In the genomic region with DNA sequence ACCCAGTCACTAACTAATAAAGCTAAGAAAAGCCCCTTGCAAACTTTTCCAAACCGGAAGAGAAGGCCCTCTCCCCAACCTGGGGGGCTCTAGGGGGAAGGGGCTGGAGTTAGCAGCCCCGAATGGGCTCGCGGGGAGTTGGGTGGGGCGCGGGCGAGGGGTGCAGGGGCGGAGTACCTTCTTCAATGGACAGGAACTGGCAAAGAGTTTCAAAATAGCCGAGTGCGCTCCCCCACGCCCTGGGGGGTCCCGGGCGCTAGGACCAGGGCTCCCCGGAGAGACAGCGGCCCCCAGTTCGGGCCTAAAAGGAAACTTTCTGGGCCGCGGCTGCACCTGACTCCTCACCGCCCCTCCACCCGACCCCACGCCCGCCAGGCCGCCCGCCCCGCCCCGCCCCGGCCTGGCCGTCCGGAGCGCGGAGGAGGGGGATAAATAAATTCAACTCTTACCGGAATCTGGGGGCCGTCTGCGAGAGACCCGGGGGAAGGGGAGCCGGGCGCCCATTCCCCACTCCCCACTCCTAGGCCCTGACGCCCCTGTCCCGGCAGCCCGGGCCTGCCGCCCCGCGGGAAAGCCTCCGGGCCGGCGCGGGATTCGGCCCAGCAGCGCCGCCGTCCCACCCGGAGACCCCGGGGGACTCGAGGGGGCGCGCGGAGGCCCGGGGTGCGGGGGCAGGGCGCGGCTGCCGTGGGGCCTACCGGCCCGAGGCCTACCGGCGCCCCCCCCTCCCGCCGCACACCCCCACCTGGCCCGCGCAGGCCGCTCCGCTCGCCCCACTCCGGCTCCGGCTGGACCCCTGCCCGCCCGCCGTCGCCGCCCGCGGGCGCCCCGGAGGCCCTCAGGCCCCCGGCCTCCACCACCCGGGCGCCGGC, we compare ENCODE assay signal across 8 cellular contexts. TPM values are rescaled to one million over a fixed set of nuclear protein-coding genes. Genes with fewer than 3 reads are reported as not detected.
DNase-seq lines count a peak whose midpoint lies in the region; ATAC-seq and TF ChIP-seq lines count a peak whose summit lies in the region.

No MANE protein-coding gene starts in this region.

- no peak for TF ChIP-seq CTCF in BE2C (IDR thresholded peaks at IDR 0.05; ENCODE audit: low read depth, low read length)
- no peak for TF ChIP-seq CTCF in ascending aorta (IDR thresholded peaks at IDR 0.05)

- ATAC-seq in GM19043 (IDR thresholded peaks at IDR 0.05; ENCODE audit: low read depth, unreplicated experiment) (peak; percentile 18), HG03159 (IDR thresholded peaks at IDR 0.05; ENCODE audit: unreplicated experiment) (peak; percentile 30)

- peak; percentile 45 for DNase-seq in BE2C
- DNase-seq in T-helper 1 cell: peak; percentile 28 to 43 (median 42)
- peak in 1 of 2 donors; percentile 67 for DNase-seq in ascending aorta (ENCODE audit: low spot score in 2 of 2)
- peak in 37 of 51 donors; percentile 3 to 72 (median 51) for DNase-seq in hypothalamus (lab: John Stamatoyannopoulos, UW)
- no peak for DNase-seq in skeletal muscle cell (ENCODE audit: low read depth)
- no peak for DNase-seq in superior temporal gyrus (ENCODE audit: extremely low spot score)

- H3K36me3 ChIP-seq in BE2C (peaks cover 4% of the 10 kb centered on the region), ascending aorta (peaks cover 0 to under 1% of the 10 kb centered on the region in 2 donors)

- H3K27me3 ChIP-seq in BE2C (no peaks in the 10 kb centered on the region), ascending aorta (no peaks in the 10 kb centered on the region)

- H3K4me1 ChIP-seq in BE2C (no peaks in the 10 kb centered on the region; the same call in 1 of the 2 replicates), ascending aorta (peaks cover 0 to 17% of the 10 kb centered on the region in 2 donors)

- H3K4me3 ChIP-seq in BE2C (ENCODE audit: low read depth, low read length): peak overlapping the region; percentile 89
- peak overlapping the region; percentile 88 to 98 for H3K4me3 ChIP-seq in ascending aorta
- peak overlapping the region; percentile 80 for H3K4me3 ChIP-seq in skeletal muscle cell (ENCODE audit: low read depth, low read length)

- intact Hi-C loops in ascending aorta (cut with DNase I): loop anchor here (10.0 kb wide), 1 partner anchor 190 kb away; the partner anchor contains the start of gene ZDBF2

- H3K9me3 ChIP-seq in BE2C (no peaks in the 10 kb centered on the region), ascending aorta (no peaks in the 10 kb centered on the region)

- H3K27ac ChIP-seq in ascending aorta: peak overlapping the region; percentile 98 to 99

RNA-seq across cellular contexts. Expression of gene INO80D, which starts 0.9 kb away (rescaled TPM):
- polyA plus RNA-seq in BE2C (2012; ENCODE audit: insufficient read depth, insufficient read length, low read depth): 4.5 TPM
- 10.1 TPM for total RNA-seq in ascending aorta

Comparison
In these comparisons a context has a peak if more than half of its experiments do, and no peak if none do; other contexts are left out.
1. DNase-seq: peak in BE2C (single experiment), T-helper 1 cell (5 of 5) and hypothalamus (37 of 51); none in skeletal muscle cell (single experiment) and superior temporal gyrus (single experiment).
2. Peak in every context shown above with its lines, with median percentiles within 50 percentile points of each other: H3K4me3 ChIP-seq.